1 cellular context compared by ENCODE assay signal in the genomic region with DNA sequence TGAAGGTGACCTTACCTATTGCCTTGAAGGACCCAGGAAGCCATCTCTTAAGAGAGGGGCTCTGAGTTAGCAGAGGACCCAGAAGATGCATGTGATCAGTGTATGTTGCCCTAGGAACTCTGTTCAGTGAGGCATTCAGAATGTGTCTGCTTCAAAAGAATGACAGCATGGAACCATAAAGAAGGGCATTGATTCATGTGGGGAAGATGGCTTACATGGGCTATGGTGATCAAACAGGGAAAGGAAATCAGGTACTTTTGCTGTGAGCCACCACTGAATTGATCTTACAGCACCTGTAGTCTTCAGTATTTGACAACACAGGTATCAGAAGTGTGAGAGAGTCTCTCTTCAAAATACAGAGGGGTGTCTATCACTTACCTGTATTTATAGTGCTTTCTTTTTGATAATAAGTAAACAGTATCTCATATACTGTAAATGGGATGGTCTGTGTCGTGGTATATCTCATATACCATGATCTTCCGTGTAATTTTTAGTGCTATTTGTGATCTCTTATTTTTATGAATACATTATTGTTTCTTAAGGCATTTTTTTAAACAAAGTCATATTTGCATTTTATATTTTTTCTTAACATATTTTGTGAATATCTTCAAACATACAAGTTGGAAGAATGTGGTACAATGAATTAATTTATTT.
TF ChIP-seq lines count a peak whose summit lies in the region.

No MANE protein-coding gene starts in this region.

TF ChIP-seq in HepG2, 621 proteins besides CTCF, POLR2A, EP300 and RAD21:
- TF ChIP-seq GLI4 (CRISPR knock-in tag; IDR thresholded peaks at IDR 0.05; ENCODE audit: borderline replicate concordance) = no peak
